8 cellular contexts compared by ENCODE assay signal in the genomic region with DNA sequence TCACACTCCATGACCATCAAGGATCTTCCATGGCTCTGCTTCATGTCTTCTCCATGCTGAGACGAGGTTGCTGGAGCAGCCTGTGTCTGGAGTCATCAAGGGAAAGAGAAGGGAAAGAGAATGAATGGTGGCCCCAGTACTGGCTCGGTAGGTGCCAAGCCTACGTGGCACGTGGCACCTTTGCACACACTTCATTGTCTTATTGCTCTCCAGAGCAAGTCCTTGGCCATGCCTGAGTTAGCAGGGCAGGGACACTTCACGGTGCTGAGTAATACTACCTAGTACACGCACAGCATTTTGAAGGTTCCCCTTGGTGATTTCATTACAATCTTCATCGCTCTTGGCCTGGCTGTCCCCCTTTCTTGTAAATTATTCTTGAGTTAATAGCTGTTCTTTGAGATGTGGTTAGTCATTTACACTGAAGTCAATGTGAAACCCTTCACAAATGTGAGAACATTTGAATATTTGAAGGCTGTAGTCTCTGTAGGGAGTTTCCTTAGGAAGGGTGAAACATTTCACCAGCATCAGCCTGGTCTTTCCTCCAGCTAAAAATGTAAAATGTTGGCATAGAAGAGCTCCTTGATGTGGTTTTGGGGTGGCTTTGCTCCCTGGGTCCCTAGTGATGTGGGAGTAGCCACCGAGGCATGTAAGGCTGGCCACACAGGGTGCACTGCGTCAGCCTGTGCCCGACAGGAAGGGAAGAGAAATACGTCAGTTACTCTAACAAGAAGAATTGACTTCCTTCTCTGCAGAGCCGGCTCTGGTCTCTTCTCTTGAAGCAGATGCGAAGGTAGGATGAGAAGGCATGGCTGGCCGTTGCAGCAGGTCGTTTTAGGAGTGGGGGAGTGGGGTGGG. TPM values are rescaled to one million over a fixed set of nuclear protein-coding genes. Genes with fewer than 3 reads are reported as not detected.
DNase-seq lines count a peak whose midpoint lies in the region; ATAC-seq and TF ChIP-seq lines count a peak whose summit lies in the region.

Gene SYTL3 (plus strand): TSS at position 766 of the 855 bp plus-strand sequence. CDS start 13,215 bp downstream, outside the sequence.

- intact Hi-C loops in breast epithelium (cut with DNase I; ENCODE audit: low total_unique reads), result no loop called here

- H3K4me3 Mint-ChIP-seq in CD4-positive, CD25-positive, alpha-beta regulatory T cell, result peak within 1 kb of the TSS; percentile 81 to 94 (median 84)

- peaks cover 67% of the 10 kb centered on the region for H3K4me1 ChIP-seq in CD4-positive, CD25-positive, alpha-beta regulatory T cell (ENCODE audit: control insufficient read depth, insufficient read depth, low read length, poor library complexity, severe bottlenecking)
- H3K4me1 ChIP-seq in breast epithelium, result no peaks in the 10 kb centered on the region

- no peaks in the 10 kb centered on the region for H3K27me3 ChIP-seq in CD4-positive, CD25-positive, alpha-beta regulatory T cell (ENCODE audit: control insufficient read depth, insufficient read depth, low read length)
- H3K27me3 ChIP-seq in breast epithelium, result no peaks in the 10 kb centered on the region

- H3K36me3 Mint-ChIP-seq in CD4-positive, CD25-positive, alpha-beta regulatory T cell, result peaks cover 4% of the 10 kb centered on the region

- peaks cover 6% of the 10 kb centered on the region for H3K27me3 Mint-ChIP-seq in CD4-positive, CD25-positive, alpha-beta regulatory T cell

- no peak for TF ChIP-seq POLR2A in breast epithelium (IDR thresholded peaks at IDR 0.05)

- peak within 1 kb of the TSS; percentile 91 for H3K4me3 ChIP-seq in CD4-positive, CD25-positive, alpha-beta regulatory T cell (ENCODE audit: low read depth, low read length)
- H3K4me3 ChIP-seq in breast epithelium, result no peak within 1 kb of the TSS

- TF ChIP-seq CTCF in breast epithelium (IDR thresholded peaks at IDR 0.05), result no peak

- peak within 1 kb of the TSS; percentile 96 for H3K27ac ChIP-seq in CD4-positive, CD25-positive, alpha-beta regulatory T cell (ENCODE audit: insufficient read depth, low read length, poor library complexity, severe bottlenecking)
- peak within 1 kb of the TSS; percentile 5 to 23 for H3K27ac ChIP-seq in breast epithelium

- peaks cover 14 to 72% (median 53%) of the 10 kb centered on the region in 4 donors for H3K4me1 Mint-ChIP-seq in CD4-positive, CD25-positive, alpha-beta regulatory T cell

- H3K36me3 ChIP-seq in CD4-positive, CD25-positive, alpha-beta regulatory T cell (ENCODE audit: control insufficient read depth, insufficient read depth, low read length), result no peaks in the 10 kb centered on the region
- no peaks in the 10 kb centered on the region for H3K36me3 ChIP-seq in breast epithelium

- H3K9me3 ChIP-seq in CD4-positive, CD25-positive, alpha-beta regulatory T cell (ENCODE audit: control insufficient read depth in 2 of 2, low read length in 2 of 2), result no peaks in the 10 kb centered on the region
- H3K9me3 ChIP-seq in breast epithelium, result no peaks in the 10 kb centered on the region

- DNase-seq in CD4-positive, CD25-positive, alpha-beta regulatory T cell, result peak; percentile 70 to 85 (median 84)
- DNase-seq in UCSD-AML1 (lab: John Stamatoyannopoulos, UW; ENCODE audit: unreplicated experiment), result peak; percentile 75
- no peak for DNase-seq in breast epithelium (ENCODE audit: low spot score in 2 of 2)
- DNase-seq in mucosa of gallbladder (ENCODE audit: low spot score), result peak; percentile 70
- peak; percentile 84 for DNase-seq in stimulated activated naive CD8-positive, alpha-beta T cell treated with anti-CD3 and anti-CD28 coated beads, Interleukin-15, Interleukin-2, amounts not matched to agents 100 U/mL and 50 U/mL, for 24 hours
- DNase-seq in amniotic stem cell (lab: John Stamatoyannopoulos, UW), result no peak

- H3K9me3 Mint-ChIP-seq in CD4-positive, CD25-positive, alpha-beta regulatory T cell, result peaks cover 0 to 3% (median 0%) of the 10 kb centered on the region in 7 donors

- peak within 1 kb of the TSS; percentile 98 for H3K27ac Mint-ChIP-seq in CD4-positive, CD25-positive, alpha-beta regulatory T cell

- peak; percentile 52 to 57 for ATAC-seq in CD4-positive, CD25-positive, alpha-beta regulatory T cell (ENCODE audit: low read depth in 2 of 2)
- peak; percentile 60 for ATAC-seq in GM19467 (IDR thresholded peaks at IDR 0.05; ENCODE audit: unreplicated experiment)
- ATAC-seq in HG03571 (IDR thresholded peaks at IDR 0.05; ENCODE audit: unreplicated experiment), result peak; percentile 48
- ATAC-seq in stimulated activated naive CD8-positive, alpha-beta T cell treated with anti-CD3 and anti-CD28 coated beads, Interleukin-15, Interleukin-2, amounts not matched to agents 100 U/mL and 50 U/mL, for 24 hours, result peak; percentile 70

RNA-seq across cellular contexts. Expression of gene SYTL3, which starts in this region (rescaled TPM):
- total RNA-seq in CD4-positive, CD25-positive, alpha-beta regulatory T cell, result 54.8 TPM
- 10 to 100 TPM; 12.2 to 15.5 (median 13.8) TPM for polyA plus RNA-seq in CD4-positive, CD25-positive, alpha-beta regulatory T cell
- 1 to 10 TPM; 5.2 to 8.0 (median 7.5) TPM for total RNA-seq in breast epithelium
- 4.1 TPM for total RNA-seq in mucosa of gallbladder

Comparison
In these comparisons a context has a peak if more than half of its experiments do, and no peak if none do; other contexts are left out.
1. DNase-seq: peak in CD4-positive, CD25-positive, alpha-beta regulatory T cell (3 of 3), UCSD-AML1 (single experiment), mucosa of gallbladder (single experiment) and stimulated activated naive CD8-positive, alpha-beta T cell treated with anti-CD3 and anti-CD28 coated beads, Interleukin-15, Interleukin-2, amounts not matched to agents 100 U/mL and 50 U/mL, for 24 hours (single experiment); none in breast epithelium (0 of 2) and amniotic stem cell (single experiment).
2. Peak in every context shown above with its lines, with median percentiles within 50 percentile points of each other: ATAC-seq.